In the genomic region with DNA sequence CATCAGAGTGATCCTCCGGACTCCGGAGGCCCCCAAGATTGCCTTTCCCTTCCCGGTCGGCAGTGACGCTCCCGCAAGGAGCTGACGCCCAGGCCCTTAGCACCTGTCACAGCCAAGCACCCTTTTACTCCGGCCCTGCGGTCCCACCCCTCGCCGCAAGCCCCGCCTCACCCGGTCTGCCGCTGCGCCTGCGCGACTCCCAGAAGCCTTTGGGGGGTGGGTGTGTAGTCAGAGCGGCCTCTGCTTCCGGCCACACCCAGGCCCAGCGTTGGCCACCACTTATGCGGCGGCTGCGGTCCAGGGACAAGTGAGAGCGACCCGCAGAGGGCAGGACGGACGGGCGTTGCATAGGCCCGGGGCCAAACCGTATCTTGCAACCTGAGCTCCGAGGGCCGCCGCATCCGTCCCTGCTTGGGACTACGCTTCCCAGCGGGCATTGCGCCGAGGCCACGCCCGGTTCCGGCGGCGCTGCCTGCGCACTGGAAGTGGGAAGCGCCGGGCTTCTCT, we compare ENCODE assay signal across 8 cellular contexts.
A peak's percentile ranks its signal among the peaks of the same experiment; 100 is the strongest.
DNase-seq lines count a peak whose midpoint lies in the region; ATAC-seq and TF ChIP-seq lines count a peak whose summit lies in the region.

No MANE protein-coding gene starts in this region.

- DNase-seq in NCI-H2227 (lab: John Stamatoyannopoulos, UW; ENCODE audit: unreplicated experiment) (peak; percentile 98), cortex of kidney (lab: John Stamatoyannopoulos, UW) (peak; percentile 98)
- peak; percentile 71 to 86 for DNase-seq in activated CD4-positive, alpha-beta T cell treated with anti-CD3 and anti-CD28 coated beads, Interleukin-2, amount 50 U/mL, for 24 hours (ENCODE audit: low read depth in 1 of 2, low spot score in 1 of 2)
- peak; percentile 81 to 87 for DNase-seq in stimulated activated CD4-positive, alpha-beta T cell treated with anti-CD3 and anti-CD28 coated beads, Interleukin-15, amount 100 ng/mL, for 48 hours (ENCODE audit: low read depth in 2 of 2)

- H3K4me3 ChIP-seq in DOHH2 (ENCODE audit: low read length) = peak overlapping the region; percentile 85

- no peaks in the 10 kb centered on the region for H3K79me2 ChIP-seq in DOHH2 (ENCODE audit: control insufficient read depth, low read length)

- no peak for TF ChIP-seq CTCF in DOHH2 (IDR thresholded peaks at IDR 0.05; ENCODE audit: low read depth, low read length, poor library complexity, severe bottlenecking)

- ATAC-seq in HG02798 (IDR thresholded peaks at IDR 0.05; ENCODE audit: poor library complexity, unreplicated experiment) (peak; percentile 88), HG03469 (IDR thresholded peaks at IDR 0.05; ENCODE audit: unreplicated experiment) (no peak)

- H3K9me3 ChIP-seq in DOHH2 (ENCODE audit: control insufficient read depth, insufficient read depth, low read length) = peaks cover 36% of the 10 kb centered on the region

- H3K36me3 ChIP-seq in DOHH2 (ENCODE audit: control insufficient read depth, low read length) = no peaks in the 10 kb centered on the region

- H3K9me2 ChIP-seq in DOHH2 (replicated peaks; ENCODE audit: control insufficient read depth, low read length) = no peaks in the 10 kb centered on the region

- H4K20me1 ChIP-seq in DOHH2 (ENCODE audit: control insufficient read depth, insufficient read depth, low read depth, low read length) = no peaks in the 10 kb centered on the region

- peak overlapping the region; percentile 48 for H3K4me2 ChIP-seq in DOHH2 (ENCODE audit: low read length)

- H3F3A ChIP-seq in DOHH2 (ENCODE audit: control insufficient read depth, insufficient read depth) = no peaks in the 10 kb centered on the region

- H3K27ac ChIP-seq in DOHH2 (ENCODE audit: low read depth, low read length) (peak overlapping the region; percentile 64), layer of hippocampus (ENCODE audit: low read depth, low read length) (peak overlapping the region; percentile 98)

- H3K27me3 ChIP-seq in DOHH2 (ENCODE audit: control insufficient read depth, low read length) = no peaks in the 10 kb centered on the region
- no peaks in the 10 kb centered on the region for H3K27me3 ChIP-seq in layer of hippocampus (ENCODE audit: control insufficient read depth, insufficient read depth, low read length)

- peaks cover 5% of the 10 kb centered on the region; the same call in 1 of the 2 replicates for H3K4me1 ChIP-seq in DOHH2 (ENCODE audit: control insufficient read depth, low read length)
